10 cellular contexts compared by ENCODE assay signal in genomic region chr1:154972213-154972516, GRCh38. TPM values are rescaled to one million over a fixed set of nuclear protein-coding genes. Genes with fewer than 3 reads are reported as not detected.
DNase-seq lines count a peak whose midpoint lies in the region; ATAC-seq and TF ChIP-seq lines count a peak whose summit lies in the region.
"Had no signal": no experiment of that assay in that cellular context is flagged by ENCODE, and none has a peak within 500 bp of the region (broad histone marks: within the 10 kb centered on the region; RNA-seq: fewer than 3 reads in every experiment).

No MANE protein-coding gene starts in this region.

- no peak for TF ChIP-seq POLR2A in thyroid gland (IDR thresholded peaks at IDR 0.05)

- no peak overlapping the region for H3K4me3 Mint-ChIP-seq in activated T-cell treated with anti-CD3 and anti-CD28 coated beads, Interleukin-2, amount 50 U/mL, for 72 hours
- no peak overlapping the region for H3K4me3 Mint-ChIP-seq in activated CD4-positive, alpha-beta T cell treated with anti-CD3 and anti-CD28 coated beads for 36 hours

- POLR2A ChIA-PET in activated CD4-positive, alpha-beta T cell treated with anti-CD3 and anti-CD28 coated beads for 36 hours (lab: Charles Lee), result interaction anchor here (0.6 to 1.2 kb wide), 3 partner anchors 11 to 64 kb away, joined by 3 to 4 read pairs (median 3); partner anchors contain the start of gene FLAD1

- WGBS in liver, result 56% methylated on average over 3 of the region's 3 CpGs
- 68 to 69% methylated on average over 3 of the region's 3 CpGs for WGBS in thyroid gland, 2 donors

- no peaks in the 10 kb centered on the region for H3K27me3 Mint-ChIP-seq in activated T-cell treated with anti-CD3 and anti-CD28 coated beads, Interleukin-2, amount 50 U/mL, for 72 hours (ENCODE audit: low read depth)
- H3K27me3 Mint-ChIP-seq in activated CD4-positive, alpha-beta T cell treated with anti-CD3 and anti-CD28 coated beads for 36 hours, result no peaks in the 10 kb centered on the region

- H3K4me1 ChIP-seq in liver (ENCODE audit: control insufficient read depth in 4 of 4, insufficient read depth in 4 of 4, low read length in 3 of 4) (peaks cover 13 to 44% (median 31%) of the 10 kb centered on the region in 4 donors), thyroid gland (peaks cover 37 to 60% of the 10 kb centered on the region in 2 donors)

- intact Hi-C loops in thyroid gland (cut with DNase I), result loop anchor here (5.0 kb wide), 1 partner anchor 80 kb away; the partner anchor contains the start of gene ADAM15
- intact Hi-C loops in activated CD4-positive, alpha-beta T cell treated with anti-CD3 and anti-CD28 coated beads for 36 hours (cut with DNase I, micrococcal nuclease), result loop anchor here in 1 of 2 experiments (10.0 kb wide), 2 partner anchors 713 to 787 kb away; partner anchors contain the start of genes DAP3 and YY1AP1

- H3K36me3 ChIP-seq in liver (ENCODE audit: control insufficient read depth in 4 of 4, insufficient read depth in 3 of 4, low read depth in 1 of 4, low read length in 3 of 4) (peaks cover 4 to 13% (median 9%) of the 10 kb centered on the region in 4 donors), thyroid gland (peaks cover 9 to 10% of the 10 kb centered on the region in 2 donors)

- H3K4me1 Mint-ChIP-seq in activated T-cell treated with anti-CD3 and anti-CD28 coated beads, Interleukin-2, amount 50 U/mL, for 72 hours (ENCODE audit: low read depth), result peaks cover 44% of the 10 kb centered on the region
- H3K4me1 Mint-ChIP-seq in activated CD4-positive, alpha-beta T cell treated with anti-CD3 and anti-CD28 coated beads for 36 hours, result peaks cover 34% of the 10 kb centered on the region

- peaks cover 4% of the 10 kb centered on the region in 2 donors for H3K36me3 Mint-ChIP-seq in activated T-cell treated with anti-CD3 and anti-CD28 coated beads, Interleukin-2, amount 50 U/mL, for 72 hours (ENCODE audit: insufficient read depth in 2 of 2)
- H3K36me3 Mint-ChIP-seq in activated CD4-positive, alpha-beta T cell treated with anti-CD3 and anti-CD28 coated beads for 36 hours (ENCODE audit: low read depth), result peaks cover 22% of the 10 kb centered on the region

- no peak for DNase-seq in activated T-cell treated with anti-CD3 and anti-CD28 coated beads, Interleukin-2, amount 50 U/mL, for 72 hours
- DNase-seq in activated T-cell treated with anti-CD3 and anti-CD28 coated beads, Interleukin-2, amount 50 U/mL, for 48 hours, result no peak
- DNase-seq in astrocyte of the spinal cord (ENCODE audit: low read depth, low spot score), result no peak
- no peak for DNase-seq in thyroid gland
- no peak for DNase-seq in germinal center (ENCODE audit: low spot score)
- no peak for DNase-seq in activated CD4-positive, alpha-beta T cell treated with anti-CD3 and anti-CD28 coated beads for 36 hours
- DNase-seq: SIG-M5 had no signal

- peak overlapping the region; percentile 17 for H3K27ac Mint-ChIP-seq in activated T-cell treated with anti-CD3 and anti-CD28 coated beads, Interleukin-2, amount 50 U/mL, for 72 hours
- H3K27ac Mint-ChIP-seq in activated CD4-positive, alpha-beta T cell treated with anti-CD3 and anti-CD28 coated beads for 36 hours, result no peak overlapping the region

- in situ Hi-C loops in astrocyte of the spinal cord (cut with HindIII; ENCODE audit: low sequenced_read_pairs), result no loop called here

- H3K27ac ChIP-seq in liver (ENCODE audit: low read depth in 1 of 2, low read length in 2 of 2) (peak overlapping the region; percentile 89 to 99), thyroid gland (peak overlapping the region; percentile 95 to 99 (median 98))

- CTCF ChIA-PET in activated CD4-positive, alpha-beta T cell treated with anti-CD3 and anti-CD28 coated beads for 36 hours (lab: Charles Lee), result interaction anchor here (0.7 to 2.4 kb wide), 6 partner anchors 9 to 372 kb away, joined by 3 to 12 read pairs (median 3); partner anchors contain the start of gene PMVK

- H3K27me3 ChIP-seq in liver (ENCODE audit: control insufficient read depth in 4 of 4, insufficient read depth in 4 of 4, low read length in 3 of 4), result no peaks in the 10 kb centered on the region
- no peaks in the 10 kb centered on the region for H3K27me3 ChIP-seq in thyroid gland

- TF ChIP-seq RAD21 in liver (IDR thresholded peaks at IDR 0.05), result no peak

- ATAC-seq in activated T-cell treated with anti-CD3 and anti-CD28 coated beads, Interleukin-2, amount 50 U/mL, for 72 hours (replicated peaks in 1 of 2), result no peak
- ATAC-seq in GM21825 (IDR thresholded peaks at IDR 0.05; ENCODE audit: unreplicated experiment), result no peak
- ATAC-seq in activated CD4-positive, alpha-beta T cell treated with anti-CD3 and anti-CD28 coated beads for 36 hours, result no peak

- H3K9me3 ChIP-seq in liver (ENCODE audit: control insufficient read depth in 4 of 4, low read length in 3 of 4), result no peaks in the 10 kb centered on the region
- no peaks in the 10 kb centered on the region for H3K9me3 ChIP-seq in thyroid gland

- TF ChIP-seq CTCF in astrocyte of the spinal cord (IDR thresholded peaks at IDR 0.05; ENCODE audit: low read depth, low read length) (no peak), liver (IDR thresholded peaks at IDR 0.05; ENCODE audit: low read depth, low read length, missing input control) (no peak), thyroid gland (IDR thresholded peaks at IDR 0.05) (no peak)

- H3K4me3 ChIP-seq in astrocyte of the spinal cord (ENCODE audit: low read depth, low read length), result peak overlapping the region; percentile 71
- peak overlapping the region in 2 of 3 donors; percentile 10 to 87 for H3K4me3 ChIP-seq in liver (ENCODE audit: low read depth in 1 of 3, low read length in 3 of 3)
- H3K4me3 ChIP-seq in thyroid gland (replicated peaks in 1 of 3), result peak overlapping the region in 1 of 3 donors; percentile 51

- H3K9ac ChIP-seq in liver (ENCODE audit: low read depth in 1 of 2, low read length in 2 of 2), result peak overlapping the region; percentile 43 to 92

- no peaks in the 10 kb centered on the region for H3K9me3 Mint-ChIP-seq in activated T-cell treated with anti-CD3 and anti-CD28 coated beads, Interleukin-2, amount 50 U/mL, for 72 hours
- H3K9me3 Mint-ChIP-seq in activated CD4-positive, alpha-beta T cell treated with anti-CD3 and anti-CD28 coated beads for 36 hours (ENCODE audit: low read depth), result no peaks in the 10 kb centered on the region
- H3K9me3 Mint-ChIP-seq: nephron had no signal

TF ChIP-seq in liver, 16 proteins besides CTCF, POLR2A, EP300 and RAD21 (continues in another document):
- TF ChIP-seq SP1 (IDR thresholded peaks at IDR 0.05), result no peak
- TF ChIP-seq NR2F2 (IDR thresholded peaks at IDR 0.05), result no peak
- TF ChIP-seq, protein P1, sequence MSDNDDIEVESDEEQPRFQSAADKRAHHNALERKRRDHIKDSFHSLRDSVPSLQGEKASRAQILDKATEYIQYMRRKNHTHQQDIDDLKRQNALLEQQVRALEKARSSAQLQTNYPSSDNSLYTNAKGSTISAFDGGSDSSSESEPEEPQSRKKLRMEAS (IDR thresholded peaks at IDR 0.05), result no peak
- TF ChIP-seq GABPA (IDR thresholded peaks at IDR 0.05 in 1 of 2, conservative IDR thresholded peaks at IDR 0.05 in 1 of 2), result no peak

RNA-seq across cellular contexts. Expression of gene SHC1, which starts 1.6 kb away (rescaled TPM):
- total RNA-seq in activated T-cell treated with anti-CD3 and anti-CD28 coated beads, Interleukin-2, amount 50 U/mL, for 72 hours, result 10 to 100 TPM; 55.8 to 58.6 TPM
- total RNA-seq in liver (10 to 100 TPM; 53.2 to 65.5 TPM), thyroid gland (100 to 1,000 TPM; 108 to 168 (median 123) TPM)
- 10 to 100 TPM; 27.2 to 62.8 TPM for polyA plus RNA-seq in liver
- total RNA-seq in activated CD4-positive, alpha-beta T cell treated with anti-CD3 and anti-CD28 coated beads for 36 hours, result 10 to 100 TPM; 45.9 to 65.7 TPM

RNA-seq across cellular contexts. Expression of gene CKS1B, which starts 2.3 kb away (rescaled TPM):
- total RNA-seq in activated T-cell treated with anti-CD3 and anti-CD28 coated beads, Interleukin-2, amount 50 U/mL, for 72 hours, result 100 to 1,000 TPM; 251 to 304 TPM
- total RNA-seq in liver (10 to 100 TPM; 32.4 to 54.4 TPM), thyroid gland (10 to 100 TPM; 14.3 to 29.5 (median 22.6) TPM)
- polyA plus RNA-seq in liver, result 10 to 100 TPM; 34.3 to 57.9 TPM
- 100 to 1,000 TPM; 190 to 196 TPM for total RNA-seq in activated CD4-positive, alpha-beta T cell treated with anti-CD3 and anti-CD28 coated beads for 36 hours

RNA-seq across cellular contexts. Expression of gene PYGO2, which starts 10.6 kb away (rescaled TPM):
- total RNA-seq in activated T-cell treated with anti-CD3 and anti-CD28 coated beads, Interleukin-2, amount 50 U/mL, for 72 hours, result 10 to 100 TPM; 43.6 to 45.3 TPM
- 1 to 10 TPM; 6.5 to 7.4 TPM for total RNA-seq in liver
- polyA plus RNA-seq in liver, result 1 to 10 TPM; 5.0 to 8.2 TPM
- 10 to 100 TPM; 28.6 to 48.3 (median 42.9) TPM for total RNA-seq in thyroid gland
- 10 to 100 TPM; 24.5 to 25.6 TPM for total RNA-seq in activated CD4-positive, alpha-beta T cell treated with anti-CD3 and anti-CD28 coated beads for 36 hours

RNA-seq across cellular contexts. Expression of gene FLAD1, which starts 11.0 kb away (rescaled TPM):
- 10 to 100 TPM; 45.5 to 55.1 TPM for total RNA-seq in activated T-cell treated with anti-CD3 and anti-CD28 coated beads, Interleukin-2, amount 50 U/mL, for 72 hours
- 10 to 100 TPM; 10.4 to 20.2 TPM for total RNA-seq in liver
- 10 to 100 TPM; 24.7 to 31.6 TPM for polyA plus RNA-seq in liver
- total RNA-seq in thyroid gland, result 10 to 100 TPM; 24.1 to 39.3 (median 31.1) TPM
- total RNA-seq in activated CD4-positive, alpha-beta T cell treated with anti-CD3 and anti-CD28 coated beads for 36 hours, result 10 to 100 TPM; 38.0 to 42.4 TPM

RNA-seq across cellular contexts. Expression of gene PBXIP1, which starts 16.3 kb away (rescaled TPM):
- 10 to 100 TPM; 28.0 to 48.0 TPM for total RNA-seq in activated T-cell treated with anti-CD3 and anti-CD28 coated beads, Interleukin-2, amount 50 U/mL, for 72 hours
- total RNA-seq in liver, result 10 to 100 TPM; 24.6 to 42.8 TPM
- polyA plus RNA-seq in liver, result 10 to 100 TPM in 1 of 2 donors, 1 to 10 TPM in 1; 3.8 to 16.4 TPM
- 100 to 1,000 TPM; 139 to 205 (median 181) TPM for total RNA-seq in thyroid gland
- total RNA-seq in activated CD4-positive, alpha-beta T cell treated with anti-CD3 and anti-CD28 coated beads for 36 hours, result 10 to 100 TPM; 22.6 to 28.1 TPM
